10 cellular contexts compared by ENCODE assay signal in genomic region chr4:39030726-39031125, GRCh38. TPM values are rescaled to one million over a fixed set of nuclear protein-coding genes. Genes with fewer than 3 reads are reported as not detected.
DNase-seq lines count a peak whose midpoint lies in the region; ATAC-seq and TF ChIP-seq lines count a peak whose summit lies in the region.
"Had no signal": no experiment of that assay in that cellular context is flagged by ENCODE, and none has a peak within 500 bp of the region (broad histone marks: within the 10 kb centered on the region; RNA-seq: fewer than 3 reads in every experiment).

No MANE protein-coding gene starts in this region.

- H3K36me3 ChIP-seq in CD8-positive, alpha-beta memory T cell (ENCODE audit: insufficient read depth, low read length) = no peaks in the 10 kb centered on the region
- H3K36me3 ChIP-seq in GM23248 (ENCODE audit: low read depth) = no peaks in the 10 kb centered on the region

- H3K4me1 Mint-ChIP-seq in CD8-positive, alpha-beta memory T cell = peaks cover 42 to 61% (median 58%) of the 10 kb centered on the region in 3 donors
- peaks cover 53% of the 10 kb centered on the region for H3K4me1 Mint-ChIP-seq in activated CD8-positive, alpha-beta T cell treated with anti-CD3 and anti-CD28 coated beads for 36 hours (ENCODE audit: low read depth)
- H3K4me1 Mint-ChIP-seq: endodermal cell had no signal

- H4K20me1 ChIP-seq in GM23248 (ENCODE audit: insufficient read depth) = no peaks in the 10 kb centered on the region

- POLR2A ChIA-PET in CD8-positive, alpha-beta memory T cell (lab: Charles Lee) = interaction anchor here (0.5 to 1.8 kb wide), 3 partner anchors 13 to 43 kb away, joined by 3 to 10 read pairs (median 3); no protein-coding TSS in a partner anchor
- POLR2A ChIA-PET in activated CD8-positive, alpha-beta T cell treated with anti-CD3 and anti-CD28 coated beads for 36 hours (lab: Charles Lee) = interaction anchor here (0.9 to 1.2 kb wide), 2 partner anchors 8 to 11 kb away, joined by 3 to 4 read pairs; no protein-coding TSS in a partner anchor

- peaks cover 46% of the 10 kb centered on the region for H3K4me1 ChIP-seq in CD8-positive, alpha-beta memory T cell (ENCODE audit: insufficient read depth, low read length)
- peaks cover 18% of the 10 kb centered on the region; the same call in 1 of the 2 replicates for H3K4me1 ChIP-seq in GM23248 (ENCODE audit: insufficient read depth)

- H3K9me3 ChIP-seq in CD8-positive, alpha-beta memory T cell (ENCODE audit: low read length) = no peaks in the 10 kb centered on the region
- H3K9me3 ChIP-seq in GM23248 (ENCODE audit: low read depth) = no peaks in the 10 kb centered on the region

- in situ Hi-C loops in GM23248 (cut with MboI) = no loop called here

- H3K27ac ChIP-seq in CD8-positive, alpha-beta memory T cell (ENCODE audit: low read depth, low read length) = peak overlapping the region; percentile 56
- H3K27ac ChIP-seq in GM23248 = no peak overlapping the region
- H3K27ac ChIP-seq: SK-N-MC had no signal

- CTCF ChIA-PET in CD8-positive, alpha-beta memory T cell (lab: Charles Lee) = interaction anchor here (1.0 to 2.9 kb wide), 3 partner anchors 11 to 128 kb away, joined by 3 to 14 read pairs (median 5); no protein-coding TSS in a partner anchor
- CTCF ChIA-PET in activated CD8-positive, alpha-beta T cell treated with anti-CD3 and anti-CD28 coated beads for 36 hours (lab: Charles Lee) = interaction anchor here (0.9 to 1.8 kb wide), 5 partner anchors 13 to 102 kb away, joined by 3 to 6 read pairs (median 3); no protein-coding TSS in a partner anchor

- H3K4me3 ChIP-seq in CD8-positive, alpha-beta memory T cell (ENCODE audit: low read length) = peak overlapping the region; percentile 58
- H3K4me3 ChIP-seq in GM23248 = no peak overlapping the region
- H3K4me3 ChIP-seq in fibroblast of villous mesenchyme (ENCODE audit: low read depth, low read length) = peak overlapping the region; percentile 3
- H3K4me3 ChIP-seq: SK-N-MC had no signal

- DNase-seq in CD8-positive, alpha-beta memory T cell = no peak
- DNase-seq in GM23248 (peak; percentile 35), fibroblast of villous mesenchyme (ENCODE audit: low read depth) (no peak), HK-2 (ENCODE audit: unreplicated experiment) (no peak)
- no peak for DNase-seq in activated CD8-positive, alpha-beta T cell treated with anti-CD3 and anti-CD28 coated beads for 36 hours
- DNase-seq: endodermal cell had no signal

- no peaks in the 10 kb centered on the region for H3K9me2 ChIP-seq in GM23248 (ENCODE audit: insufficient read depth)

- no peak for TF ChIP-seq CTCF in activated CD8-positive, alpha-beta T cell treated with anti-CD3 and anti-CD28 coated beads for 36 hours (IDR thresholded peaks at IDR 0.05)
- no peak for TF ChIP-seq CTCF in fibroblast of villous mesenchyme (IDR thresholded peaks at IDR 0.05; ENCODE audit: insufficient read depth, low read depth, low read length)

- 83 to 88% methylated on average over 3 of the region's 3 CpGs for WGBS in GM23248 (ENCODE audit: low coverage in 1 of 2, low lambda C conversion rate in 2 of 2, missing lambda C conversion rate in 2 of 2), 2 experiments

- no peaks in the 10 kb centered on the region for H3K79me2 ChIP-seq in GM23248 (ENCODE audit: insufficient read depth)

- no peak for ATAC-seq in activated CD8-positive, alpha-beta T cell treated with anti-CD3 and anti-CD28 coated beads for 36 hours
- no peak for ATAC-seq in GM18907 (IDR thresholded peaks at IDR 0.05; ENCODE audit: unreplicated experiment)
- ATAC-seq in GM21528 (IDR thresholded peaks at IDR 0.05; ENCODE audit: low FRiP score, unreplicated experiment) = no peak
- no peak for ATAC-seq in GM19395 (IDR thresholded peaks at IDR 0.05; ENCODE audit: unreplicated experiment)

- no peak overlapping the region for H3K9ac ChIP-seq in GM23248

- no peaks in the 10 kb centered on the region for H3K9me3 Mint-ChIP-seq in CD8-positive, alpha-beta memory T cell
- H3K9me3 Mint-ChIP-seq in activated CD8-positive, alpha-beta T cell treated with anti-CD3 and anti-CD28 coated beads for 36 hours = no peaks in the 10 kb centered on the region
- H3K9me3 Mint-ChIP-seq: endodermal cell had no signal

- H3K36me3 Mint-ChIP-seq in CD8-positive, alpha-beta memory T cell = peaks cover 0 to 7% (median 0%) of the 10 kb centered on the region in 3 donors
- peaks cover 2% of the 10 kb centered on the region for H3K36me3 Mint-ChIP-seq in activated CD8-positive, alpha-beta T cell treated with anti-CD3 and anti-CD28 coated beads for 36 hours (ENCODE audit: low read depth)

- H3F3A ChIP-seq in GM23248 (ENCODE audit: insufficient read depth) = no peaks in the 10 kb centered on the region

- no peaks in the 10 kb centered on the region for H3K27me3 ChIP-seq in CD8-positive, alpha-beta memory T cell (ENCODE audit: insufficient read depth, low read length, poor library complexity, severe bottlenecking)
- no peaks in the 10 kb centered on the region for H3K27me3 ChIP-seq in GM23248 (replicated peaks; ENCODE audit: insufficient read depth)

- no peaks in the 10 kb centered on the region for H3K27me3 Mint-ChIP-seq in CD8-positive, alpha-beta memory T cell
- H3K27me3 Mint-ChIP-seq in activated CD8-positive, alpha-beta T cell treated with anti-CD3 and anti-CD28 coated beads for 36 hours = no peaks in the 10 kb centered on the region

- intact Hi-C loops in activated CD8-positive, alpha-beta T cell treated with anti-CD3 and anti-CD28 coated beads for 36 hours (cut with micrococcal nuclease) = loop anchor here (10.0 kb wide), 1 partner anchor 46 kb away; no protein-coding TSS in a partner anchor

- H3K4me2 ChIP-seq in GM23248 (ENCODE audit: unreplicated experiment) = no peak overlapping the region

- H2AFZ ChIP-seq in GM23248 = peak overlapping the region; percentile 67

- H3K4me3 Mint-ChIP-seq in CD8-positive, alpha-beta memory T cell = peak overlapping the region; percentile 79 to 91 (median 84)
- peak overlapping the region; percentile 79 for H3K4me3 Mint-ChIP-seq in activated CD8-positive, alpha-beta T cell treated with anti-CD3 and anti-CD28 coated beads for 36 hours
- H3K4me3 Mint-ChIP-seq: endodermal cell had no signal

- H3K27ac Mint-ChIP-seq in CD8-positive, alpha-beta memory T cell = peak overlapping the region; percentile 75 to 96 (median 88)
- H3K27ac Mint-ChIP-seq in activated CD8-positive, alpha-beta T cell treated with anti-CD3 and anti-CD28 coated beads for 36 hours = peak overlapping the region; percentile 79
- H3K27ac Mint-ChIP-seq: endodermal cell had no signal

RNA-seq across cellular contexts. Expression of gene TMEM156, which starts 1.5 kb away (rescaled TPM):
- total RNA-seq in CD8-positive, alpha-beta memory T cell = 1 to 10 TPM; 6.7 to 7.3 TPM
- 24.3 TPM for polyA plus RNA-seq in CD8-positive, alpha-beta memory T cell
- total RNA-seq in GM23248 (2014; rRNA removed; shearing (Covaris generic)) = not detected in 2 replicates
- polyA plus RNA-seq in GM23248 (2016; fragmentation: Nextera tagmentation; extraction: Ambion mirVana) = 0.30 TPM in 1 of 2 replicates, not detected in the other
- 10 to 100 TPM; 11.7 to 12.0 TPM for total RNA-seq in activated CD8-positive, alpha-beta T cell treated with anti-CD3 and anti-CD28 coated beads for 36 hours
- under 0.01 TPM in 1 of 2 replicates, not detected in the other for total RNA-seq in fibroblast of villous mesenchyme
- total RNA-seq: endodermal cell had no signal

RNA-seq across cellular contexts. Expression of gene KLHL5, which starts 31.3 kb away (rescaled TPM):
- total RNA-seq in CD8-positive, alpha-beta memory T cell = 10 to 100 TPM; 11.7 to 13.0 TPM
- polyA plus RNA-seq in CD8-positive, alpha-beta memory T cell = 8.3 TPM
- total RNA-seq in GM23248 (2014; rRNA removed; shearing (Covaris generic)) = 43.3 and 49.4 TPM in 2 replicates
- polyA plus RNA-seq in GM23248 (2016; fragmentation: Nextera tagmentation; extraction: Ambion mirVana) = 27.0 and 28.3 TPM in 2 replicates
- 1 to 10 TPM; 6.6 to 6.8 TPM for total RNA-seq in activated CD8-positive, alpha-beta T cell treated with anti-CD3 and anti-CD28 coated beads for 36 hours
- 123 and 156 TPM in 2 replicates for total RNA-seq in fibroblast of villous mesenchyme
